14 cellular contexts compared by ENCODE assay signal in the genomic region with DNA sequence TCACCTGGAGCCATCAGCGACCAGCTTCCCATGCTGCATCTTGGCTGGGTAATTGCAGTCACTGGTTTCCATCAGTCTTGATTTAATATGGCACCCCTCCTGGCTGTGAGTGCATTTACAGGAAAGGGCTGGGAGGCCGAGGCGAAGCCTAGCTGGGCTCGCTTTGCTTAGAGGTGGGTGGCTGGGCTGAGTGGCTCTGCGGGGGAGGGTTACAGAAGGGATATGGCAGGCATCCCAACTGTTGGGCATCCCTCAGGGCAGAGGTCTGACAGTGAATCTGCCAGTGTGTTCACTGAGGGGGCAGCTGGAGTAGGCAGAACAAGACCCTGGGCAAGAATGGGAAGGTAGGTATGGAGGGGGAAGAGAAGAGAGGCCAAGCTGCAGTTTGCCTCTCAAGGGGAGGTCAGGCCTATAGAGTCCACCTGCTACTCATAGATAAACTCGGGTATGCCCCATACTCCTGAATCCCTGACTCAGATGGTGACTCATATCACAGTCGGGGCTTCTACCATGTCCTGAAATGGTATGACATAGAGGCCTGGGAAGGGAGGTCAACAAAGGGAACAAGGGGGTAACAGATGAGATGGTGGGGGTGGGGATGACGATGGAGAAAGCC.
DNase-seq lines count a peak whose midpoint lies in the region; ATAC-seq and TF ChIP-seq lines count a peak whose summit lies in the region.
"Had no signal": no experiment of that assay in that cellular context is flagged by ENCODE, and none has a peak within 500 bp of the region (broad histone marks: within the 10 kb centered on the region; RNA-seq: fewer than 3 reads in every experiment).

No MANE protein-coding gene starts in this region.

- ATAC-seq in HG02678 (IDR thresholded peaks at IDR 0.05; ENCODE audit: unreplicated experiment) (no peak), WTC11 (no peak), HG03378 (IDR thresholded peaks at IDR 0.05; ENCODE audit: unreplicated experiment) (no peak)

- no peaks in the 10 kb centered on the region for H3K27me3 Mint-ChIP-seq in WTC11 (ENCODE audit: low read depth)

- no peak overlapping the region for H3K4me3 ChIP-seq in MG63
- H3K4me3 ChIP-seq: stomach had no signal

- no peaks in the 10 kb centered on the region for H3K4me1 Mint-ChIP-seq in WTC11

- H3K36me3 Mint-ChIP-seq in WTC11 = no peaks in the 10 kb centered on the region

- POLR2A ChIA-PET in WTC11 (lab: Charles Lee) = interaction anchor here (0.5 kb wide), 1 partner anchor 645 kb away, joined by 3 read pairs; no protein-coding TSS in a partner anchor

- no peaks in the 10 kb centered on the region for H3K27me3 ChIP-seq in MG63
- H3K27me3 ChIP-seq: stomach had no signal

- H3K4me3 Mint-ChIP-seq in WTC11 = no peak overlapping the region

- peaks cover 4% of the 10 kb centered on the region for H3K36me3 ChIP-seq in MG63

- TF ChIP-seq CTCF in WTC11 (IDR thresholded peaks at IDR 0.05) = no peak

- H3K9me3 ChIP-seq in MG63 = no peaks in the 10 kb centered on the region
- H3K9me3 ChIP-seq: stomach had no signal

- no peaks in the 10 kb centered on the region for H3K9me3 Mint-ChIP-seq in WTC11

- DNase-seq in EH (ENCODE audit: low read depth) (peak; percentile 65), MG63 (peak; percentile 22), astrocyte of the hippocampus (ENCODE audit: low read depth, low spot score) (peak; percentile 37), left kidney (ENCODE audit: low read depth, low spot score) (peak; percentile 41), WTC11 (ENCODE audit: low spot score) (no peak), NCI-H345 treated with DMSO at 0.1 percent for 48 hours (lab: John Stamatoyannopoulos, UW; ENCODE audit: unreplicated experiment) (no peak)
- DNase-seq: activated CD4-positive, alpha-beta T cell treated with anti-CD3 and anti-CD28 coated beads, Interleukin-2, amount 50 U/mL, for 48 hours; activated gamma-delta T cell; C1 segment of cervical spinal cord; GDM1; stomach; T-helper 1 cell had no signal

- CTCF ChIA-PET in WTC11 (lab: Charles Lee) = interaction anchor here (1.7 kb wide), 1 partner anchor 109 kb away, joined by 6 read pairs; no protein-coding TSS in a partner anchor

- no peak overlapping the region for H3K27ac Mint-ChIP-seq in WTC11

TF ChIP-seq in WTC11, 78 proteins besides CTCF, POLR2A, EP300 and RAD21:
- TF ChIP-seq ZNF671 (CRISPR knock-in tag; IDR thresholded peaks at IDR 0.05) = no peak
- no peak for TF ChIP-seq FOXK1 (CRISPR knock-in tag; IDR thresholded peaks at IDR 0.05)
- TF ChIP-seq GRHL2 (CRISPR knock-in tag; IDR thresholded peaks at IDR 0.05; ENCODE audit: insufficient replicate concordance, severe bottlenecking) = no peak

Comparison
In these comparisons a context has a peak if more than half of its experiments do, and no peak if none do; other contexts are left out.
1. DNase-seq: peak in EH (single experiment), MG63 (single experiment), astrocyte of the hippocampus (single experiment) and left kidney (single experiment); none in WTC11 (single experiment) and NCI-H345 treated with DMSO at 0.1 percent for 48 hours (single experiment).